ENCODE assay signal across 8 cellular contexts in genomic region chr13:97256343-97256783, GRCh38. TPM values are rescaled to one million over a fixed set of nuclear protein-coding genes. Genes with fewer than 3 reads are reported as not detected.
DNase-seq lines count a peak whose midpoint lies in the region; ATAC-seq and TF ChIP-seq lines count a peak whose summit lies in the region.

No MANE protein-coding gene starts in this region.

- H3K4me1 ChIP-seq in right lobe of liver, result peaks cover 0 to 73% (median 36%) of the 10 kb centered on the region in 4 donors
- H3K4me1 ChIP-seq in Karpas-422 (ENCODE audit: low read length), result peaks cover 2% of the 10 kb centered on the region; the same call in 1 of the 2 replicates

- H4K20me1 ChIP-seq in Karpas-422 (ENCODE audit: insufficient read depth, low read depth, low read length), result peaks cover 42% of the 10 kb centered on the region; the same call in 1 of the 2 replicates

- 23% methylated on average over 5 of the region's 5 CpGs for WGBS in right lobe of liver (ENCODE audit: insufficient coverage, low coverage, low lambda C conversion rate, missing lambda C conversion rate)

- no peak overlapping the region for H3K9ac ChIP-seq in Karpas-422 (ENCODE audit: low read length)

- H3K4me1 Mint-ChIP-seq in natural killer cell treated with Interleukin-12 subunit alpha and Interleukin-12 subunit beta and Interleukin-15 and Interleukin-18, amount 100 ng/mL, for 72 hours (ENCODE audit: low read depth in 2 of 2), result peaks cover 41 to 47% of the 10 kb centered on the region in 2 donors
- H3K4me1 Mint-ChIP-seq in natural killer cell, result peaks cover 53 to 61% of the 10 kb centered on the region in 2 donors

- peak overlapping the region; percentile 21 for H3K4me3 Mint-ChIP-seq in natural killer cell treated with Interleukin-12 subunit alpha and Interleukin-12 subunit beta and Interleukin-15 and Interleukin-18, amount 100 ng/mL, for 72 hours
- no peak overlapping the region for H3K4me3 Mint-ChIP-seq in natural killer cell

- no peak overlapping the region for H2AFZ ChIP-seq in Karpas-422 (ENCODE audit: low read length)

- no peaks in the 10 kb centered on the region for H3K9me2 ChIP-seq in Karpas-422 (replicated peaks; ENCODE audit: insufficient read depth, low read length)

- H3K27ac Mint-ChIP-seq in natural killer cell treated with Interleukin-12 subunit alpha and Interleukin-12 subunit beta and Interleukin-15 and Interleukin-18, amount 100 ng/mL, for 72 hours, result peak overlapping the region in 1 of 2 donors; percentile 70
- H3K27ac Mint-ChIP-seq in natural killer cell, result peak overlapping the region in 1 of 2 donors; percentile 63

- H3K9me3 Mint-ChIP-seq in natural killer cell treated with Interleukin-12 subunit alpha and Interleukin-12 subunit beta and Interleukin-15 and Interleukin-18, amount 100 ng/mL, for 72 hours, result no peaks in the 10 kb centered on the region
- H3K9me3 Mint-ChIP-seq in natural killer cell, result no peaks in the 10 kb centered on the region

- no peaks in the 10 kb centered on the region for H3K79me2 ChIP-seq in Karpas-422 (ENCODE audit: low read length)

- no peaks in the 10 kb centered on the region for H3K36me3 Mint-ChIP-seq in natural killer cell treated with Interleukin-12 subunit alpha and Interleukin-12 subunit beta and Interleukin-15 and Interleukin-18, amount 100 ng/mL, for 72 hours
- no peaks in the 10 kb centered on the region for H3K36me3 Mint-ChIP-seq in natural killer cell

- H3K27ac ChIP-seq in brain microvascular endothelial cell (peak overlapping the region; percentile 98), right lobe of liver (peak overlapping the region; percentile 90 to 93 (median 91)), Karpas-422 (ENCODE audit: low read length) (no peak overlapping the region)

- no peak for ATAC-seq in natural killer cell treated with Interleukin-12 subunit alpha and Interleukin-12 subunit beta and Interleukin-15 and Interleukin-18, amount 100 ng/mL, for 72 hours
- ATAC-seq in natural killer cell (no peak), right lobe of liver (peak; percentile 14 to 55 (median 32)), HG02852 (IDR thresholded peaks at IDR 0.05; ENCODE audit: unreplicated experiment) (no peak)

- H3K9me3 ChIP-seq in right lobe of liver (no peaks in the 10 kb centered on the region), Karpas-422 (ENCODE audit: low read length) (no peaks in the 10 kb centered on the region)

- intact Hi-C loops in natural killer cell (cut with micrococcal nuclease), result no loop called here
- intact Hi-C loops in right lobe of liver (cut with DNase I), result no loop called here

- in situ Hi-C loops in brain microvascular endothelial cell (cut with HindIII; ENCODE audit: low pct_ligation_motif_present, low sequenced_read_pairs), result no loop called here

- no peaks in the 10 kb centered on the region for H3K27me3 Mint-ChIP-seq in natural killer cell treated with Interleukin-12 subunit alpha and Interleukin-12 subunit beta and Interleukin-15 and Interleukin-18, amount 100 ng/mL, for 72 hours
- H3K27me3 Mint-ChIP-seq in natural killer cell (ENCODE audit: low read depth in 2 of 2), result no peaks in the 10 kb centered on the region

- H3K27me3 ChIP-seq in brain microvascular endothelial cell (replicated peaks) (no peaks in the 10 kb centered on the region), right lobe of liver (no peaks in the 10 kb centered on the region), Karpas-422 (ENCODE audit: low read length) (no peaks in the 10 kb centered on the region)

- H3K4me3 ChIP-seq in brain microvascular endothelial cell (ENCODE audit: low read depth, low read length), result no peak overlapping the region
- H3K4me3 ChIP-seq in right lobe of liver, result no peak overlapping the region
- H3K4me3 ChIP-seq in Karpas-422 (ENCODE audit: low read length), result no peak overlapping the region

- H3K4me2 ChIP-seq in Karpas-422 (ENCODE audit: low read depth, low read length, poor library complexity, severe bottlenecking), result no peak overlapping the region

- TF ChIP-seq CTCF in natural killer cell (IDR thresholded peaks at IDR 0.05) (no peak), brain microvascular endothelial cell (IDR thresholded peaks at IDR 0.05; ENCODE audit: low read depth, low read length, missing control alignments) (no peak), right lobe of liver (IDR thresholded peaks at IDR 0.05) (no peak)

- H3K36me3 ChIP-seq in brain microvascular endothelial cell (replicated peaks) (no peaks in the 10 kb centered on the region), right lobe of liver (no peaks in the 10 kb centered on the region), Karpas-422 (ENCODE audit: insufficient read depth, low read length) (no peaks in the 10 kb centered on the region)

- TF ChIP-seq POLR2A in right lobe of liver (IDR thresholded peaks at IDR 0.05), result peak; percentile 69

- DNase-seq in natural killer cell treated with Interleukin-12 subunit alpha and Interleukin-12 subunit beta and Interleukin-15 and Interleukin-18, amount 100 ng/mL, for 72 hours (ENCODE audit: low spot score), result no peak
- no peak for DNase-seq in natural killer cell
- DNase-seq in brain microvascular endothelial cell, result peak; percentile 91
- DNase-seq in right lobe of liver, result no peak
- no peak for DNase-seq in Karpas-422
- no peak for DNase-seq in midbrain (lab: John Stamatoyannopoulos, UW)
- no peak for DNase-seq in NCI-H774 (lab: John Stamatoyannopoulos, UW)

RNA-seq across cellular contexts. Expression of gene MBNL2, which starts 34.2 kb away (rescaled TPM):
- total RNA-seq in natural killer cell treated with Interleukin-12 subunit alpha and Interleukin-12 subunit beta and Interleukin-15 and Interleukin-18, amount 100 ng/mL, for 72 hours, result 10 to 100 TPM; 13.0 to 15.6 TPM
- total RNA-seq in natural killer cell, result 10 to 100 TPM; 30.9 to 38.3 (median 33.1) TPM
- total RNA-seq in right lobe of liver, result 100 to 1,000 TPM in 3 of 6 experiments, 10 to 100 TPM in 3; 30.3 to 135 (median 81.5) TPM
- 4.4 and 8.5 TPM in 2 replicates for total RNA-seq in Karpas-422 (2014; rRNA removed; shearing (Covaris generic); ENCODE audit: low replicate concordance)

Comparison
In these comparisons a context has a peak if more than half of its experiments do, and no peak if none do; other contexts are left out.
1. ATAC-seq: peak in right lobe of liver (4 of 4); none in natural killer cell treated with Interleukin-12 subunit alpha and Interleukin-12 subunit beta and Interleukin-15 and Interleukin-18, amount 100 ng/mL, for 72 hours (0 of 2), natural killer cell (0 of 3) and HG02852 (single experiment).